Comparison of ENCODE assay signal across 15 cellular contexts in the genomic region with DNA sequence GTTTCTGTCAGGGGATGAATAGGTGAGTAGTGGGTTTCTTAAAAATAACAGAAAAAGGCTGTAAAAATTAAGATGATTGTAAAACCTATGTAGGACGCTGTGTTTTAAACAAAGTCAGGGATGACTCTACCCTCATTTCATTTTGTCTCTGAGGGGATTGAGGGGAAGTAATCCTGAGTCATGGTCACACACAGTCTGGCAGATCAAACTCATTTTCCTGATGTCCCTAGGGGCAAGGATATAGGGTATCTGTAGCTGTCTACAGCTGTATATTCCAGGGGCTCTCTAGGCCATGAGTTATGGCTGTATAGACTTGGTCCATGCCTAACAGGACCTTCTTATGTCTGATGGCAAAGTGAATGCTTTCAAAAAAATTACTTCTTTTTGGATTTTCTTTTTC.
DNase-seq lines count a peak whose midpoint lies in the region; TF ChIP-seq lines count a peak whose summit lies in the region.
"Had no signal": no experiment of that assay in that cellular context is flagged by ENCODE, and none has a peak within 500 bp of the region (broad histone marks: within the 10 kb centered on the region; RNA-seq: fewer than 3 reads in every experiment).

No MANE protein-coding gene starts in this region.

- H3K4me1 Mint-ChIP-seq in osteocyte (ENCODE audit: unreplicated experiment) (peaks cover 85% of the 10 kb centered on the region), HFFc6 (ENCODE audit: low read depth) (no peaks in the 10 kb centered on the region)

- DNase-seq in SJSA1 (ENCODE audit: low read depth in 1 of 2, low spot score in 2 of 2), result no peak
- DNase-seq in ascending aorta (ENCODE audit: low spot score in 2 of 2), result no peak
- no peak for DNase-seq in dorsolateral prefrontal cortex
- no peak for DNase-seq in osteocyte (ENCODE audit: extremely low spot score, unreplicated experiment)
- DNase-seq in HFFc6, result no peak
- DNase-seq in hippocampal formation (lab: John Stamatoyannopoulos, UW), result no peak
- no peak for DNase-seq in NCI-H1092 (lab: John Stamatoyannopoulos, UW)
- DNase-seq in NCI-H226, result no peak
- DNase-seq: AML-193; Caco-2; CD4-positive, alpha-beta T cell; GOT3; H7 had no signal

- peaks cover 9% of the 10 kb centered on the region; the same call in 1 of the 2 replicates for H3K4me1 ChIP-seq in SJSA1 (replicated peaks)
- no peaks in the 10 kb centered on the region for H3K4me1 ChIP-seq in ascending aorta
- H3K4me1 ChIP-seq: Caco-2 had no signal

- H3K4me3 Mint-ChIP-seq in osteocyte (ENCODE audit: unreplicated experiment) (no peak overlapping the region), HFFc6 (no peak overlapping the region)
- H3K4me3 Mint-ChIP-seq: CD4-positive, alpha-beta T cell; IgD-negative memory B cell had no signal

- H3K36me3 Mint-ChIP-seq in osteocyte (ENCODE audit: unreplicated experiment) (peaks cover 55% of the 10 kb centered on the region), HFFc6 (ENCODE audit: low read depth) (no peaks in the 10 kb centered on the region; the same call in 1 of the 2 replicates)

- peak overlapping the region; percentile 76 for H3K27ac Mint-ChIP-seq in osteocyte (ENCODE audit: unreplicated experiment)
- no peak overlapping the region for H3K27ac Mint-ChIP-seq in HFFc6
- H3K27ac Mint-ChIP-seq: CD4-positive, alpha-beta T cell; IgD-negative memory B cell had no signal

- H3K9me3 ChIP-seq in SJSA1 (replicated peaks) (no peaks in the 10 kb centered on the region), ascending aorta (no peaks in the 10 kb centered on the region)
- H3K9me3 ChIP-seq: Caco-2 had no signal

- TF ChIP-seq CTCF in ascending aorta (IDR thresholded peaks at IDR 0.05) (no peak), dorsolateral prefrontal cortex (IDR thresholded peaks at IDR 0.05 in 54 of 56, conservative IDR thresholded peaks at IDR 0.05 in 2 of 56; ENCODE audit: low read depth in 1 of 56, partially characterized antibody in 56 of 56) (no peak), osteocyte (IDR thresholded peaks at IDR 0.05) (no peak), HFFc6 (IDR thresholded peaks at IDR 0.05) (no peak)

- H3K27me3 ChIP-seq in SJSA1 (replicated peaks) (no peaks in the 10 kb centered on the region), ascending aorta (no peaks in the 10 kb centered on the region), dorsolateral prefrontal cortex (peaks cover 0 to 5% (median 0%) of the 10 kb centered on the region in 45 donors)

- intact Hi-C loops in ascending aorta (cut with DNase I), result no loop called here
- intact Hi-C loops in dorsolateral prefrontal cortex (cut with DNase I), result no loop called here

- H3K4me3 ChIP-seq in SJSA1, result no peak overlapping the region
- no peak overlapping the region for H3K4me3 ChIP-seq in ascending aorta
- no peak overlapping the region for H3K4me3 ChIP-seq in dorsolateral prefrontal cortex

- H3K27ac ChIP-seq in SJSA1 (peak overlapping the region; percentile 34; the same call in 1 of the 2 replicates), ascending aorta (peak overlapping the region; percentile 17 to 39), dorsolateral prefrontal cortex (peak overlapping the region in 48 of 59 donors; percentile 6 to 84 (median 62))
- H3K27ac ChIP-seq: C4-2B had no signal

- no peaks in the 10 kb centered on the region for H3K27me3 Mint-ChIP-seq in osteocyte (ENCODE audit: unreplicated experiment)
- no peaks in the 10 kb centered on the region; the same call in 1 of the 2 replicates for H3K27me3 Mint-ChIP-seq in HFFc6 (ENCODE audit: insufficient read depth)
- H3K27me3 Mint-ChIP-seq: CD4-positive, alpha-beta T cell; IgD-negative memory B cell had no signal

- H3K36me3 ChIP-seq in SJSA1, result no peaks in the 10 kb centered on the region
- no peaks in the 10 kb centered on the region for H3K36me3 ChIP-seq in ascending aorta

- H3K9me3 Mint-ChIP-seq in osteocyte (ENCODE audit: unreplicated experiment) (peaks cover 25% of the 10 kb centered on the region), HFFc6 (peaks cover 53% of the 10 kb centered on the region)
- H3K9me3 Mint-ChIP-seq: CD4-positive, alpha-beta T cell; IgD-negative memory B cell had no signal
